24 cellular contexts compared by ENCODE assay signal in genomic region chr20:21430031-21430430, GRCh38. TPM values are rescaled to one million over a fixed set of nuclear protein-coding genes. Genes with fewer than 3 reads are reported as not detected.
"Had no signal": no experiment of that assay in that cellular context is flagged by ENCODE, and none has a peak within 500 bp of the region (broad histone marks: within the 10 kb centered on the region; RNA-seq: fewer than 3 reads in every experiment).

No MANE protein-coding gene starts in this region.

- H3K27ac ChIP-seq: PC-9 had no signal

- H2AFZ ChIP-seq: PC-9 had no signal

- H3K4me2 ChIP-seq: PC-9 had no signal

- H3K4me3 ChIP-seq: K562, PC-9 had no signal

- ATAC-seq: activated naive CD4-positive, alpha-beta T cell treated with anti-CD3 and anti-CD28 coated beads, Interleukin-2, amount 50 U/mL, for 72 hours; activated naive CD8-positive, alpha-beta T cell treated with anti-CD3 and anti-CD28 coated beads, Interleukin-2, amount 50 U/mL, for 24 hours; activated T-cell treated with anti-CD3 and anti-CD28 coated beads, Interleukin-2, amount 50 U/mL, for 4 hours; K562; T-helper 17 cell had no signal

- DNase-seq: activated B cell treated with CpG ODN at 0.5 μM for 24 hours; activated CD4-positive, alpha-beta memory T cell treated with anti-CD3 and anti-CD28 coated beads for 36 hours; activated CD4-positive, alpha-beta T cell treated with anti-CD3 and anti-CD28 coated beads for 1 hour; activated CD4-positive, alpha-beta T cell treated with anti-CD3 and anti-CD28 coated beads, Interleukin-2, amount 10 ng/mL, durations not matched to agents 24 days and 14 days; activated CD8-positive, alpha-beta memory T cell treated with anti-CD3 and anti-CD28 coated beads for 24 hours; activated effector memory CD4-positive, alpha-beta T cell treated with anti-CD3 and anti-CD28 coated beads, Interleukin-2, amount 50 U/mL, for 16 hours; activated naive CD4-positive, alpha-beta T cell treated with Interleukin-2 at 50 U/mL for 16 hours; activated naive CD8-positive, alpha-beta T cell treated with anti-CD3 and anti-CD28 coated beads, Interleukin-2, amount 50 U/mL, for 24 hours; activated T-cell treated with anti-CD3 and anti-CD28 coated beads, Interleukin-2, amount 50 U/mL, for 4 hours; amygdala; Karpas-422; NCI-H1092; NCI-H1417; NCI-H1694 treated with DMSO at 0.1 percent for 48 hours; NCI-H2029 treated with DMSO at 0.1 percent for 48 hours; NCI-H510A treated with DMSO at 0.1 percent for 48 hours; PC-9; SIG-M5; T-helper 17 cell; T-helper 9 cell had no signal

RNA-seq across cellular contexts. Expression of gene NKX2-4, which starts 32.7 kb away (rescaled TPM):
- total RNA-seq: activated B cell treated with CpG ODN at 0.5 μM for 24 hours; activated CD4-positive, alpha-beta memory T cell treated with anti-CD3 and anti-CD28 coated beads for 36 hours; activated CD4-positive, alpha-beta T cell treated with anti-CD3 and anti-CD28 coated beads, Interleukin-2, amount 10 ng/mL, durations not matched to agents 24 days and 14 days; activated naive CD4-positive, alpha-beta T cell treated with anti-CD3 and anti-CD28 coated beads, Interleukin-2, amount 50 U/mL, for 72 hours; activated T-cell treated with anti-CD3 and anti-CD28 coated beads, Interleukin-2, amount 50 U/mL, for 4 hours; astrocyte; K562; PC-9; RPMI7951; T-helper 17 cell had no signal
- polyA plus RNA-seq: K562 had no signal
